In genomic region chr5:79062431-79062830, GRCh38 we compare ENCODE assay signal across 25 cellular contexts.
"Had no signal": no experiment of that assay in that cellular context is flagged by ENCODE, and none has a peak within 500 bp of the region (broad histone marks: within the 10 kb centered on the region; RNA-seq: fewer than 3 reads in every experiment).

No MANE protein-coding gene starts in this region.

- ATAC-seq: activated naive CD8-positive, alpha-beta T cell treated with anti-CD3 and anti-CD28 coated beads, Interleukin-2, amount 50 U/mL, for 24 hours; activated T-cell treated with anti-CD3 and anti-CD28 coated beads, Interleukin-2, amount 50 U/mL, for 4 hours; body of pancreas; esophagus mucosa; natural killer cell; stimulated activated memory B cell treated with anti-CD40 and anti-IgM and Interleukin-4, amounts not matched to agents 10 μg/mL and 1 μg/mL and 100 μg/mL, for 72 hours had no signal

- DNase-seq: activated CD4-positive, alpha-beta T cell treated with anti-CD3 and anti-CD28 coated beads for 4 hours; activated CD4-positive, alpha-beta T cell treated with anti-CD3 and anti-CD28 coated beads, Interleukin-2, amount 50 U/mL, for 48 hours; activated CD4-positive, CD25-positive, alpha-beta regulatory T cell; activated CD8-positive, alpha-beta memory T cell treated with anti-CD3 and anti-CD28 coated beads, Interleukin-2, amount 50 U/mL, for 48 hours; activated effector memory CD4-positive, alpha-beta T cell treated with anti-CD3 and anti-CD28 coated beads, Interleukin-2, amount 50 U/mL, for 16 hours; activated naive CD4-positive, alpha-beta T cell treated with anti-CD3 and anti-CD28 coated beads, Interleukin-2, amount 50 U/mL, for 16 hours; activated naive CD8-positive, alpha-beta T cell treated with anti-CD3 and anti-CD28 coated beads, Interleukin-2, amount 50 U/mL, for 24 hours; activated T-cell treated with anti-CD3 and anti-CD28 coated beads, Interleukin-2, amount 50 U/mL, for 4 hours; body of pancreas; caudate nucleus; dermis blood vessel endothelial cell; effector CD8-positive, alpha-beta T cell; glutamatergic neuron; immature natural killer cell; left ventricle myocardium inferior; midbrain; natural killer cell; sigmoid colon; stimulated activated CD4-positive, alpha-beta T cell treated with anti-CD3 and anti-CD28 coated beads, Interleukin-15, amount 100 ng/mL, for 24 hours; stomach; transverse colon; uterus had no signal

- H3K27ac ChIP-seq: body of pancreas, hepatocyte, left ventricle myocardium inferior, sigmoid colon, stomach, transverse colon, uterus had no signal
